ENCODE assay signal across 1 cellular context in the genomic region with DNA sequence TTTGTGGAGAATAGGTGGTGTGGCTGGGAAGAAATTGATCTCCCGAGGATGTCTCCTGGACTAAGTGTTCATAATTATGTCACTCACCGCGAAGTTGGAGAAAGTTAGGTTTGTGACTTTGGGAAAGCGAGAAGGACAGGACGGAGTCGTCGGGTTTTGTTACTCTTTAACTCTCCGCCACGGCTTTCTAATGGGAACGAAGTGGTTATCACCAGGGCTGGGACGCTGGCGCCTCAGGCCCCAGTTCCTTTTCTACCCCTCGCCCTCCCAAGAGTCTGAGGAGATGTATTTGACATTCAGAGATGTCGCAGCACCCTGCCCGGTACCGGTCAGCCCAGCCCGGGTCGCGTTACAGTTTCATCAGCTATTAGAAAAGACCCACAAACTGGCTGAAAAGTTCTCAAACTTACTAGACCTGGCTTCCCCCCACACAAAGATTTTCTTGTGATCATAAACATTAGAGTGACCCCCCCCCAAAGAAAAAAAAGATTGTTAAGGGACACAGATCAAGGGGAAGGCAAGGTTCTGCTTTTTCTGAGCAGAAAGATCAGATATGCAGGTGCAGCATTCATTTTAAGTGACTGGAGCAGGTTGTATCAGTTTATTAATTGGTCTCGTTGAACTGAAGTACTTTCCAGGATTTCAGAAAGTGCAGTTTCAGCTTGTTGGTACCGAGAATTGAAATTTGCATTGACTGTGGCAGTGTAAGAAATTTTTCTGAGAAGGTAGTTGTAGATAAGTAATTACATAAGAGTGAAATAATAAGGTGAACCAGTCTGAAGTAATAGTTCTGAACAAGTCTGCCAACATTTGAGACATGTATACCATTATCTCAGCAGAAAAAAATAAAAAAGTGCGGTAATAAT.
TF ChIP-seq lines count a peak whose summit lies in the region.

No MANE protein-coding gene starts in this region.

TF ChIP-seq in HEK293, 187 proteins besides CTCF, POLR2A, EP300 and RAD21 (continued from another document):
- TF ChIP-seq ZNF600 (tag by site-specific recombination; IDR thresholded peaks at IDR 0.05) (peak; percentile 66; the same call in 1 of the 2 replicates), ZNF24 (tag by site-specific recombination; IDR thresholded peaks at IDR 0.05) (0 out of 2 replicates have a peak, but pooled peaks have one; percentile 4), ZBTB20 (tag by site-specific recombination; IDR thresholded peaks at IDR 0.05) (0 out of 2 replicates have a peak, but pooled peaks have one; percentile 68), MZF1 (tag by site-specific recombination; IDR thresholded peaks at IDR 0.05; ENCODE audit: borderline replicate concordance) (0 out of 2 replicates have a peak, but pooled peaks have one; percentile 8), ZNF354C (tag by site-specific recombination; IDR thresholded peaks at IDR 0.05; ENCODE audit: borderline replicate concordance, low read depth) (no peak), ZNF558 (tag by site-specific recombination; IDR thresholded peaks at IDR 0.05) (no peak)
